28 cellular contexts compared by ENCODE assay signal in the genomic region with DNA sequence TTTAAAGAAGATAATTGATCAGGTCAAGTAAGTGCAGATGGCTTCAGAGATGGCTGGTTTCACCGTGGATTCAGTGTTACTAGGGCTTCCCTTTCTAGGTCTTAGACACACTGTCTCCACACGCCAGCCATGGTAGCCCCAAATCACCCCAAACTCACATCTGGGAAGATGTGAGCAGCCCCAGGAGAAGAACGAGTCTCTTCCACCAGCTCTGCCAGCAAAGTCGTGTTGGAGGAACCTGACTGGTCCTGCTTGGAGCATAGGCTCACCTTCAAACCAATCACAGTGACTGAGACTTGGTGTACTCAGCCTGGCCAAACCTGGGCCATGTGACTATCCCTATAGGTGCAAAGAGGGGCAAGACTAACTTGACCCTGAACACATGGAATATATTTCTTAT.
"Had no signal": no experiment of that assay in that cellular context is flagged by ENCODE, and none has a peak within 500 bp of the region (broad histone marks: within the 10 kb centered on the region; RNA-seq: fewer than 3 reads in every experiment).

No MANE protein-coding gene starts in this region.

- H3K4me1 Mint-ChIP-seq: endodermal cell had no signal

- ATAC-seq: esophagus mucosa, WTC11 had no signal

- H3K36me3 ChIP-seq: brain microvascular endothelial cell had no signal

- H3K4me3 ChIP-seq: coronary artery, dorsolateral prefrontal cortex had no signal

- H3K27ac ChIP-seq: brain microvascular endothelial cell, coronary artery, dorsolateral prefrontal cortex had no signal

- FAIRE-seq: astrocyte, bronchial epithelial cell, frontal cortex had no signal

- H3K27me3 ChIP-seq: brain microvascular endothelial cell had no signal

- H3K27ac Mint-ChIP-seq: activated CD4-positive, alpha-beta memory T cell treated with anti-CD3 and anti-CD28 coated beads, Interleukin-2, amount 10 ng/mL, durations not matched to agents 7 days and 5 days; activated CD4-positive, alpha-beta T cell treated with anti-CD3 and anti-CD28 coated beads, Interleukin-2, amount 10 ng/mL, durations not matched to agents 7 days and 5 days; activated naive CD8-positive, alpha-beta T cell; activated T-helper 1 cell treated with anti-CD3 and anti-CD28 coated beads, Interleukin-12 subunit alpha, Interleukin-12 subunit beta, Interleukin-2, Interleukin-4 antibody, amounts not matched to agents 30 ng/mL and 10 ng/mL and 1 ng/mL, durations not matched to agents 14 hours and 24 hours and 36 hours; dendritic cell treated with granulocyte-macrophage colony-stimulating factor and Interleukin-4, amounts not matched to agents 40 ng/mL and 50 ng/mL, for 4 days; endodermal cell; T-cell; T-helper 1 cell treated with Interleukin-12 subunit alpha and Interleukin-12 subunit beta and Interleukin-4 antibody, amounts not matched to agents 30 μg/mL and 1 μg/mL, for 36 hours; T-helper 2 cell treated with Interferon-gamma antibody and Interleukin-4, amounts not matched to agents 5 μg/mL and 100 μg/mL, for 36 hours; WTC11 had no signal

- H3K9me3 Mint-ChIP-seq: central memory CD8-positive, alpha-beta T cell had no signal

- H3K27me3 Mint-ChIP-seq: central memory CD8-positive, alpha-beta T cell had no signal

- H3K36me3 Mint-ChIP-seq: activated naive CD8-positive, alpha-beta T cell had no signal

- DNase-seq: activated CD4-positive, alpha-beta memory T cell treated with anti-CD3 and anti-CD28 coated beads, Interleukin-2, amount 10 ng/mL, durations not matched to agents 7 days and 5 days; activated CD4-positive, alpha-beta T cell treated with anti-CD3 and anti-CD28 coated beads for 36 hours; activated CD4-positive, alpha-beta T cell treated with anti-CD3 and anti-CD28 coated beads, Interleukin-2, amount 10 ng/mL, durations not matched to agents 7 days and 5 days; activated CD4-positive, alpha-beta T cell treated with anti-CD3 and anti-CD28 coated beads, Interleukin-2, amount 50 U/mL, for 4 hours; activated gamma-delta T cell; activated naive CD4-positive, alpha-beta T cell; activated naive CD4-positive, alpha-beta T cell treated with anti-CD3 and anti-CD28 coated beads, Interleukin-2, amount 50 U/mL, for 16 hours; activated T-cell treated with anti-CD3 and anti-CD28 coated beads, Interleukin-2, amount 50 U/mL, for 1 hour; amniotic stem cell; brain microvascular endothelial cell; effector memory CD4-positive, alpha-beta T cell; endodermal cell; foreskin fibroblast; T-cell; T1000 had no signal

- H3K4me3 Mint-ChIP-seq: activated CD4-positive, alpha-beta memory T cell treated with anti-CD3 and anti-CD28 coated beads, Interleukin-2, amount 10 ng/mL, durations not matched to agents 7 days and 5 days; activated CD4-positive, alpha-beta T cell treated with anti-CD3 and anti-CD28 coated beads for 36 hours; activated CD4-positive, alpha-beta T cell treated with anti-CD3 and anti-CD28 coated beads, Interleukin-2, amount 10 ng/mL, durations not matched to agents 7 days and 5 days; activated naive CD8-positive, alpha-beta T cell; activated T-helper 1 cell treated with anti-CD3 and anti-CD28 coated beads, Interleukin-12 subunit alpha, Interleukin-12 subunit beta, Interleukin-2, Interleukin-4 antibody, amounts not matched to agents 30 ng/mL and 10 ng/mL and 1 ng/mL, durations not matched to agents 14 hours and 24 hours and 36 hours; central memory CD8-positive, alpha-beta T cell; dendritic cell treated with granulocyte-macrophage colony-stimulating factor and Interleukin-4, amounts not matched to agents 40 ng/mL and 50 ng/mL, for 4 days; endodermal cell; T-cell; T-helper 1 cell treated with Interleukin-12 subunit alpha and Interleukin-12 subunit beta and Interleukin-4 antibody, amounts not matched to agents 30 μg/mL and 1 μg/mL, for 36 hours; T-helper 2 cell treated with Interferon-gamma antibody and Interleukin-4, amounts not matched to agents 5 μg/mL and 100 μg/mL, for 36 hours; WTC11 had no signal
